Comparison of ENCODE assay signal across 8 cellular contexts in the genomic region with DNA sequence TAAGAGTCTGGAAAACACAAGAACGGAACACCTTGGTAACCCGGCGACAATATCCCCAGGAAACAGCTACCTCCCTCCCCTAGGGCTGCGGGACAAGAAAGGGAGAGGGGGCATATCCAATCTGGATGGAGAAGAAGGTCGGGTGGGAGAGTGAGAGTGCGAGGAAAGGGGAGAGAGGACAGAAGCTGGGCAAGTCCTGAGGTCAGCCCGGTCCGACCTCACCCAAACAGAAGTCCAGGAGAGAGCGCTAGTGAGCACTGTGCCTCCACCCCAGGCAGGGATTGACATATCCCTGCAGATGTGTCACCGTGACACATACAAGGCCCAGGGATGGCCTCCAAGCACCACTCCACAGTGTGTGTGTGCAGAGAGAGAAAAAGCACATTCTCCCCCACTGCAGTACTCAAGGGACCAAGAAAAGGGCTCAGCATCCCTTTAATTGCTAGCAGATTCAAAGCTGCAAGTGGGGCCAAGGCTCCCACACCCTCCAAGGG. TPM values are rescaled to one million over a fixed set of nuclear protein-coding genes. Genes with fewer than 3 reads are reported as not detected.
DNase-seq lines count a peak whose midpoint lies in the region; ATAC-seq and TF ChIP-seq lines count a peak whose summit lies in the region.

No MANE protein-coding gene starts in this region.

- peaks cover 37 to 54% (median 42%) of the 10 kb centered on the region in 3 donors for H3K27me3 Mint-ChIP-seq in CD14-positive monocyte (ENCODE audit: low read depth in 3 of 3)

- in situ Hi-C loops in gastrocnemius medialis (cut with MboI; ENCODE audit: low sequenced_read_pairs in 4 of 4) = loop anchor here (5.0 to 25.0 kb wide), 10 partner anchors 79 to 636 kb away; partner anchors contain the start of genes BPHL (in 1 of the 4) and ECI2 (in 1 of the 4)

- H3K9ac ChIP-seq in OCI-LY1 (ENCODE audit: low read length) = no peak overlapping the region

- no peak overlapping the region for H3K4me3 Mint-ChIP-seq in CD14-positive monocyte

- H3F3A ChIP-seq in OCI-LY1 (ENCODE audit: insufficient read depth, low read length) = no peaks in the 10 kb centered on the region

- intact Hi-C loops in CD14-positive monocyte (cut with micrococcal nuclease) (loop anchor here in 1 of 2 donors (5.0 kb wide), 1 partner anchor 259 kb away; no protein-coding TSS in a partner anchor), left ventricle myocardium superior (cut with micrococcal nuclease) (loop anchor here (10.0 kb wide), 1 partner anchor 137 kb away; no protein-coding TSS in a partner anchor), gastrocnemius medialis (cut with DNase I; ENCODE audit: low total_unique reads) (loop anchor here (1.0 kb wide), 1 partner anchor 77 kb away; no protein-coding TSS in a partner anchor)

- H3K4me1 Mint-ChIP-seq in CD14-positive monocyte = peaks cover 21% of the 10 kb centered on the region

- H3K9me3 ChIP-seq in OCI-LY1 (ENCODE audit: low read length) = no peaks in the 10 kb centered on the region
- H3K9me3 ChIP-seq in gastrocnemius medialis = no peaks in the 10 kb centered on the region

- H3K27me3 ChIP-seq in OCI-LY1 (ENCODE audit: insufficient read depth, low read length) = no peaks in the 10 kb centered on the region; the same call in 1 of the 2 replicates
- no peaks in the 10 kb centered on the region for H3K27me3 ChIP-seq in gastrocnemius medialis

- no peaks in the 10 kb centered on the region for H3K79me2 ChIP-seq in OCI-LY1 (ENCODE audit: insufficient read depth, low read length)

- H3K4me2 ChIP-seq in OCI-LY1 (ENCODE audit: low read length) = no peak overlapping the region

- no peaks in the 10 kb centered on the region for H4K20me1 ChIP-seq in OCI-LY1 (ENCODE audit: insufficient read depth, low read length)

- peak; percentile 68 for DNase-seq in CD14-positive monocyte (ENCODE audit: low spot score)
- DNase-seq in H4 (ENCODE audit: low spot score) = peak; percentile 69
- peak; percentile 70 for DNase-seq in amniotic epithelial cell (ENCODE audit: low read depth)
- peak; percentile 78 for DNase-seq in left ventricle myocardium superior
- DNase-seq in gastrocnemius medialis = peak; percentile 55 to 81
- DNase-seq in cerebellar nuclear complex (lab: John Stamatoyannopoulos, UW) = no peak

- H3K27ac Mint-ChIP-seq in CD14-positive monocyte = peak overlapping the region in 1 of 7 donors; percentile 6

- H3K36me3 ChIP-seq in OCI-LY1 (ENCODE audit: insufficient read depth, low read length) = no peaks in the 10 kb centered on the region
- no peaks in the 10 kb centered on the region for H3K36me3 ChIP-seq in gastrocnemius medialis

- peak in 1 of 2 donors; percentile 23 for TF ChIP-seq POLR2A in gastrocnemius medialis (IDR thresholded peaks at IDR 0.05)

- no peaks in the 10 kb centered on the region for H3K4me1 ChIP-seq in OCI-LY1 (ENCODE audit: insufficient read depth, low read length, severe bottlenecking)
- peaks cover 40 to 66% of the 10 kb centered on the region in 2 donors for H3K4me1 ChIP-seq in gastrocnemius medialis

- peaks cover 2% of the 10 kb centered on the region in 2 donors for H3K36me3 Mint-ChIP-seq in CD14-positive monocyte

- no peaks in the 10 kb centered on the region for H3K9me2 ChIP-seq in OCI-LY1 (ENCODE audit: low read depth, low read length)

- ATAC-seq in left ventricle myocardium superior (peak; percentile 43), gastrocnemius medialis (peak; percentile 47 to 50), HG03280 (IDR thresholded peaks at IDR 0.05; ENCODE audit: unreplicated experiment) (no peak)

- no peak overlapping the region for H3K4me3 ChIP-seq in OCI-LY1 (ENCODE audit: low read depth, low read length, poor library complexity, severe bottlenecking)
- peak overlapping the region in 2 of 4 donors; percentile 8 to 72 for H3K4me3 ChIP-seq in gastrocnemius medialis

- no peak overlapping the region for H2AFZ ChIP-seq in OCI-LY1 (ENCODE audit: low read length)

- no peak overlapping the region for H3K27ac ChIP-seq in OCI-LY1 (ENCODE audit: low read depth, low read length, poor library complexity, severe bottlenecking)
- H3K27ac ChIP-seq in gastrocnemius medialis = peak overlapping the region; percentile 89 to 96 (median 90)

- H3K9me3 Mint-ChIP-seq in CD14-positive monocyte = peaks cover 0 to 5% (median 0%) of the 10 kb centered on the region in 7 donors

- TF ChIP-seq CTCF in CD14-positive monocyte (IDR thresholded peaks at IDR 0.05) (peak; percentile 66), OCI-LY1 (IDR thresholded peaks at IDR 0.05; ENCODE audit: low read length) (peak; percentile 57), gastrocnemius medialis (IDR thresholded peaks at IDR 0.05 in 4 of 5, conservative IDR thresholded peaks at IDR 0.05 in 1 of 5) (peak; percentile 36 to 73 (median 65))

RNA-seq across cellular contexts. Expression of gene PXDC1, which starts 3.3 kb away (rescaled TPM):
- under 1 TPM; 0.48 to 0.55 TPM for polyA plus RNA-seq in CD14-positive monocyte
- 13.7 and 21.3 TPM in 2 replicates for total RNA-seq in H4 (2014; rRNA removed; shearing (Covaris generic))
- total RNA-seq in left ventricle myocardium superior (25.0 TPM), gastrocnemius medialis (10 to 100 TPM in 3 of 4 donors, 1 to 10 TPM in 1; 8.8 to 47.1 (median 19.6) TPM)

Comparison
In these comparisons a context has a peak if more than half of its experiments do, and no peak if none do; other contexts are left out.
1. DNase-seq: peak in CD14-positive monocyte (single experiment), H4 (single experiment), amniotic epithelial cell (single experiment), left ventricle myocardium superior (single experiment) and gastrocnemius medialis (2 of 2); none in cerebellar nuclear complex (0 of 2).
2. Peak in every context shown above with its lines, with median percentiles within 50 percentile points of each other: CTCF ChIP-seq.